8 cellular contexts compared by ENCODE assay signal in genomic region chr1:12477936-12478611, GRCh38.
DNase-seq lines count a peak whose midpoint lies in the region; ATAC-seq and FAIRE-seq lines count a peak whose summit lies in the region.

No MANE protein-coding gene starts in this region.

- H3K4me3 Mint-ChIP-seq in activated CD4-positive, alpha-beta T cell treated with anti-CD3 and anti-CD28 coated beads, Interleukin-2, amount 10 ng/mL, durations not matched to agents 7 days and 5 days = peak overlapping the region; percentile 60

- no peaks in the 10 kb centered on the region for H3K9me3 Mint-ChIP-seq in activated CD4-positive, alpha-beta T cell treated with anti-CD3 and anti-CD28 coated beads, Interleukin-2, amount 10 ng/mL, durations not matched to agents 7 days and 5 days

- H3K4me1 Mint-ChIP-seq in activated CD4-positive, alpha-beta T cell treated with anti-CD3 and anti-CD28 coated beads, Interleukin-2, amount 10 ng/mL, durations not matched to agents 7 days and 5 days = peaks cover 88% of the 10 kb centered on the region

- no peaks in the 10 kb centered on the region for H3K27me3 Mint-ChIP-seq in activated CD4-positive, alpha-beta T cell treated with anti-CD3 and anti-CD28 coated beads, Interleukin-2, amount 10 ng/mL, durations not matched to agents 7 days and 5 days

- H3K36me3 Mint-ChIP-seq in activated CD4-positive, alpha-beta T cell treated with anti-CD3 and anti-CD28 coated beads, Interleukin-2, amount 10 ng/mL, durations not matched to agents 7 days and 5 days (ENCODE audit: low read depth) = peaks cover 43% of the 10 kb centered on the region

- ATAC-seq in HG02763 (IDR thresholded peaks at IDR 0.05; ENCODE audit: unreplicated experiment) = no peak

- peak overlapping the region; percentile 86 for H3K27ac Mint-ChIP-seq in activated CD4-positive, alpha-beta T cell treated with anti-CD3 and anti-CD28 coated beads, Interleukin-2, amount 10 ng/mL, durations not matched to agents 7 days and 5 days

- CTCF ChIA-PET in activated CD4-positive, alpha-beta T cell treated with anti-CD3 and anti-CD28 coated beads, Interleukin-2, amount 10 ng/mL, durations not matched to agents 7 days and 5 days (lab: Charles Lee) = interaction anchor here (0.8 to 1.5 kb wide), 5 partner anchors 13 to 43 kb away, joined by 3 to 4 read pairs (median 3); no protein-coding TSS in a partner anchor

- POLR2A ChIA-PET in activated CD4-positive, alpha-beta T cell treated with anti-CD3 and anti-CD28 coated beads, Interleukin-2, amount 10 ng/mL, durations not matched to agents 7 days and 5 days (lab: Charles Lee) = interaction anchor here (0.6 kb wide), 1 partner anchor 16 kb away, joined by 3 read pairs; no protein-coding TSS in a partner anchor

- FAIRE-seq in frontal cortex (lab: Jason Lieb, UNC) = no peak

- DNase-seq in activated CD4-positive, alpha-beta T cell treated with anti-CD3 and anti-CD28 coated beads, Interleukin-2, amount 10 ng/mL, durations not matched to agents 7 days and 5 days = peak; percentile 21
- no peak for DNase-seq in activated CD4-positive, alpha-beta T cell treated with anti-CD3 and anti-CD28 coated beads, Interleukin-2, amount 50 U/mL, for 1 hour
- DNase-seq in NCI-H2196 (lab: John Stamatoyannopoulos, UW; ENCODE audit: unreplicated experiment) = peak; percentile 90
- DNase-seq in amniotic stem cell (lab: John Stamatoyannopoulos, UW) = peak; percentile 83
- peak; percentile 62 for DNase-seq in iPS-NIHi11 (ENCODE audit: low spot score)
- peak; percentile 36 for DNase-seq in stimulated activated CD8-positive, alpha-beta memory T cell treated with anti-CD3 and anti-CD28 coated beads, Interleukin-4, amount 100 ng/mL, for 48 hours
- DNase-seq in frontal cortex (ENCODE audit: low spot score in 2 of 2) = no peak

Comparison
In these comparisons a context has a peak if more than half of its experiments do, and no peak if none do; other contexts are left out.
1. DNase-seq: peak in activated CD4-positive, alpha-beta T cell treated with anti-CD3 and anti-CD28 coated beads, Interleukin-2, amount 10 ng/mL, durations not matched to agents 7 days and 5 days (single experiment), NCI-H2196 (single experiment), amniotic stem cell (single experiment), iPS-NIHi11 (single experiment) and stimulated activated CD8-positive, alpha-beta memory T cell treated with anti-CD3 and anti-CD28 coated beads, Interleukin-4, amount 100 ng/mL, for 48 hours (single experiment); none in activated CD4-positive, alpha-beta T cell treated with anti-CD3 and anti-CD28 coated beads, Interleukin-2, amount 50 U/mL, for 1 hour (single experiment) and frontal cortex (0 of 2).